Comparison of ENCODE assay signal across 32 cellular contexts in the genomic region with DNA sequence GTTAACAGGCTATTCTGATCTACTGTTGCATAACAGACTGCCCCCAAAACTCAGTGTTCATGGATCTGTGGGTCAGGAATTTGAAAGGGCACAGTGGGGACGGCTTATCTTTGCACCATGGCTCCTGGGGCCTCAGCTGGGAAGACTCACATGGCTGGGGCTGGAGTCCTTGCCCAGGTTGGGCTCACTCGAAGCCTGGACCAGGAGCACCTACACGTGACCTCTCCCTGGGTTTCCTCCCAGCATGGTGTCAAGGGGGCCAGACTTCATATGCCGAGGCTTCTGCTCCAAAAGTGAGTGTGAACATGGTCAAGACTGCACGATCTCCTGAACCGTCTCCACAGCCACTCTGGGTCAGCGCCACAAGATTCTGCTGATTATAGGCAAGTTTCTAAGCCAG. TPM values are rescaled to one million over a fixed set of nuclear protein-coding genes. Genes with fewer than 3 reads are reported as not detected.
"Had no signal": no experiment of that assay in that cellular context is flagged by ENCODE, and none has a peak within 500 bp of the region (broad histone marks: within the 10 kb centered on the region; RNA-seq: fewer than 3 reads in every experiment).

No MANE protein-coding gene starts in this region.

- DNase-seq: dermis blood vessel endothelial cell; effector memory CD4-positive, alpha-beta T cell; foreskin keratinocyte; glutamatergic neuron; hypothalamus; immature natural killer cell; islet precursor cell; kidney glomerular epithelial cell; mesenchymal stem cell; naive thymus-derived CD8-positive, alpha-beta T cell; nephron progenitor cell; occipital lobe; ovary; retina; small intestine; stimulated activated CD4-positive, alpha-beta T cell treated with anti-CD3 and anti-CD28 coated beads, Interleukin-12 subunit alpha, Interleukin-12 subunit beta, amount 100 ng/mL, for 4 hours; stimulated activated CD4-positive, alpha-beta T cell treated with anti-CD3 and anti-CD28 coated beads, Interleukin-1b, Interleukin-23, amount 100 ng/mL, for 48 hours; stimulated activated CD4-positive, alpha-beta T cell treated with anti-CD3 and anti-CD28 coated beads, Interleukin-4, amount 100 ng/mL, for 1 hour; stimulated activated CD8-positive, alpha-beta memory T cell treated with anti-CD3 and anti-CD28 coated beads, Interleukin-4, amount 100 ng/mL, for 48 hours; stimulated activated naive CD4-positive, alpha-beta T cell; stimulated activated naive CD8-positive, alpha-beta T cell treated with anti-CD3 and anti-CD28 coated beads, Interleukin-15, amount 100 ng/mL, for 72 hours; transverse colon; upper lobe of right lung; uterus had no signal

- ATAC-seq: foreskin keratinocyte; left lobe of liver; naive thymus-derived CD8-positive, alpha-beta T cell; stimulated activated naive CD8-positive, alpha-beta T cell treated with anti-CD3 and anti-CD28 coated beads, Interleukin-15, amount 100 ng/mL, for 72 hours; upper lobe of right lung had no signal

- H3K27ac ChIP-seq: coronary artery, esophagus muscularis mucosa, foreskin keratinocyte, ovary, suprapubic skin, transverse colon, upper lobe of right lung, uterus had no signal

- H3K27me3 ChIP-seq: foreskin keratinocyte, ovary, uterus had no signal

- H3K4me1 ChIP-seq: foreskin keratinocyte, suprapubic skin, transverse colon, upper lobe of right lung, uterus had no signal

- H3K4me3 ChIP-seq: coronary artery, esophagus muscularis mucosa, ovary, suprapubic skin, transverse colon, upper lobe of right lung, uterus had no signal

- H3K9me3 ChIP-seq: esophagus muscularis mucosa, ovary, suprapubic skin, transverse colon, upper lobe of right lung, uterus had no signal

- H3K36me3 ChIP-seq: esophagus muscularis mucosa, ovary, suprapubic skin, transverse colon, upper lobe of right lung, uterus had no signal

RNA-seq across cellular contexts. Expression of a gene that starts 11.8 kb away (rescaled TPM):
- total RNA-seq: endothelial cell of umbilical vein; esophagus muscularis mucosa; foreskin keratinocyte; left lobe of liver; lung microvascular endothelial cell; myocyte; naive thymus-derived CD8-positive, alpha-beta T cell; pulmonary artery endothelial cell; suprapubic skin; upper lobe of right lung had no signal
- polyA plus RNA-seq: endothelial cell of umbilical vein; foreskin keratinocyte; immature natural killer cell; naive thymus-derived CD8-positive, alpha-beta T cell had no signal
